ENCODE assay signal across 23 cellular contexts in genomic region chr9:12781334-12781733, GRCh38. TPM values are rescaled to one million over a fixed set of nuclear protein-coding genes. Genes with fewer than 3 reads are reported as not detected.
"Had no signal": no experiment of that assay in that cellular context is flagged by ENCODE, and none has a peak within 500 bp of the region (broad histone marks: within the 10 kb centered on the region; RNA-seq: fewer than 3 reads in every experiment).

No MANE protein-coding gene starts in this region.

- H3K27ac ChIP-seq: colonic mucosa, right atrium auricular region, testis had no signal

- H3K4me3 ChIP-seq: colonic mucosa, lung, right atrium auricular region, testis had no signal

- ATAC-seq: activated CD8-positive, alpha-beta memory T cell treated with anti-CD3 and anti-CD28 coated beads, Interleukin-2, amount 10 ng/mL, durations not matched to agents 7 days and 5 days; activated T-helper 17 cell treated with anti-CD3 and anti-CD28 coated beads, Interleukin-2, amount 50 U/mL, for 72 hours; esophagus mucosa; left lobe of liver; natural killer cell treated with Interleukin-12 subunit alpha and Interleukin-12 subunit beta and Interleukin-15 and Interleukin-18, amount 100 ng/mL, for 72 hours; stimulated activated naive CD8-positive, alpha-beta T cell treated with anti-CD3 and anti-CD28 coated beads, Interleukin-15, amount 100 ng/mL, for 72 hours had no signal

- H3K4me1 ChIP-seq: colonic mucosa, testis had no signal

- H3K27me3 ChIP-seq: colonic mucosa, right atrium auricular region, testis had no signal

- H3K9ac ChIP-seq: SK-N-SH had no signal

- DNase-seq: activated B cell treated with CpG ODN at 0.5 μM for 24 hours; activated CD4-positive, alpha-beta memory T cell treated with anti-CD3 and anti-CD28 coated beads for 36 hours; activated CD4-positive, alpha-beta T cell treated with anti-CD3 and anti-CD28 coated beads for 4 hours; activated CD8-positive, alpha-beta memory T cell treated with anti-CD3 and anti-CD28 coated beads, Interleukin-2, amount 10 ng/mL, durations not matched to agents 7 days and 5 days; activated naive CD4-positive, alpha-beta T cell treated with Interleukin-2 at 50 U/mL for 16 hours; activated naive CD8-positive, alpha-beta T cell treated with anti-CD3 and anti-CD28 coated beads, Interleukin-2, amount 10 ng/mL, durations not matched to agents 7 days and 5 days; activated T-cell treated with anti-CD3 and anti-CD28 coated beads, Interleukin-2, amount 50 U/mL, for 1 hour; amygdala; central memory CD4-positive, alpha-beta T cell; colonic mucosa; foreskin fibroblast; hippocampal formation; SK-N-SH; stimulated activated naive CD8-positive, alpha-beta T cell treated with anti-CD3 and anti-CD28 coated beads, Interleukin-15, amount 100 ng/mL, for 72 hours; testis had no signal

- FAIRE-seq: keratinocyte, urothelium cell line had no signal

- H3K4me2 ChIP-seq: SK-N-SH had no signal

- H3K9me3 ChIP-seq: colonic mucosa, SK-N-SH, testis had no signal

- H3K36me3 ChIP-seq: colonic mucosa, right atrium auricular region had no signal

RNA-seq across cellular contexts. Expression of gene LURAP1L, which starts 6.5 kb away (rescaled TPM):
- total RNA-seq: activated B cell treated with CpG ODN at 0.5 μM for 24 hours; activated CD4-positive, alpha-beta memory T cell treated with anti-CD3 and anti-CD28 coated beads for 36 hours; activated CD8-positive, alpha-beta memory T cell treated with anti-CD3 and anti-CD28 coated beads, Interleukin-2, amount 10 ng/mL, durations not matched to agents 7 days and 5 days; activated naive CD8-positive, alpha-beta T cell treated with anti-CD3 and anti-CD28 coated beads, Interleukin-2, amount 10 ng/mL, durations not matched to agents 7 days and 5 days; activated T-helper 17 cell treated with anti-CD3 and anti-CD28 coated beads, Interleukin-2, amount 50 U/mL, for 72 hours; natural killer cell treated with Interleukin-12 subunit alpha and Interleukin-12 subunit beta and Interleukin-15 and Interleukin-18, amount 100 ng/mL, for 72 hours had no signal
